In genomic region chr16:78705694-78706093, GRCh38 we compare ENCODE assay signal across 8 cellular contexts.
DNase-seq lines count a peak whose midpoint lies in the region; ATAC-seq, FAIRE-seq and TF ChIP-seq lines count a peak whose summit lies in the region.

No MANE protein-coding gene starts in this region.

- H3K27me3 Mint-ChIP-seq in WTC11 (ENCODE audit: low read depth): no peaks in the 10 kb centered on the region

- H3K36me3 ChIP-seq in HEK293 (ENCODE audit: control insufficient read depth in 2 of 2, insufficient read depth in 1 of 2, low read length in 2 of 2): no peaks in the 10 kb centered on the region
- H3K36me3 ChIP-seq in liver (ENCODE audit: control insufficient read depth in 4 of 4, insufficient read depth in 3 of 4, low read depth in 1 of 4, low read length in 3 of 4): no peaks in the 10 kb centered on the region

- H3K9ac ChIP-seq in liver (ENCODE audit: low read depth in 1 of 2, low read length in 2 of 2): no peak overlapping the region

- no peaks in the 10 kb centered on the region for H3K27me3 ChIP-seq in liver (ENCODE audit: control insufficient read depth in 4 of 4, insufficient read depth in 4 of 4, low read length in 3 of 4)

- peak; percentile 53 for TF ChIP-seq CTCF in D721Med (IDR thresholded peaks at IDR 0.05; ENCODE audit: insufficient read depth, missing control alignments)
- TF ChIP-seq CTCF in HEK293 (tag by site-specific recombination; IDR thresholded peaks at IDR 0.05): no peak
- 0 out of 2 replicates have a peak, but pooled peaks have one; percentile 23 for TF ChIP-seq CTCF in WTC11 (IDR thresholded peaks at IDR 0.05)
- TF ChIP-seq CTCF in liver (IDR thresholded peaks at IDR 0.05; ENCODE audit: low read depth, low read length, missing input control): peak; percentile 51

- 59% methylated on average over 2 of the region's 2 CpGs for WGBS in liver

- H3K9me3 Mint-ChIP-seq in WTC11: peaks cover 3% of the 10 kb centered on the region; the same call in 1 of the 2 replicates

- H3K4me3 Mint-ChIP-seq in WTC11: no peak overlapping the region

- POLR2A ChIA-PET in HEK293 (lab: Yijun Ruan, JAX): no interaction called here
- POLR2A ChIA-PET in WTC11 (lab: Charles Lee): no interaction called here

- CTCF ChIA-PET in HEK293 (lab: Yijun Ruan, JAX): interaction anchor here (0.6 to 1.1 kb wide), 7 partner anchors 11 to 904 kb away, joined by 3 to 7 read pairs (median 4); no protein-coding TSS in a partner anchor
- CTCF ChIA-PET in WTC11 (lab: Charles Lee): interaction anchor here (0.6 to 1.9 kb wide), 7 partner anchors 13 to 897 kb away, joined by 3 to 7 read pairs (median 5); partner anchors contain the start of gene MAF

- peak; percentile 82 to 86 for TF ChIP-seq RAD21 in liver (IDR thresholded peaks at IDR 0.05)

- DNase-seq in D721Med (ENCODE audit: insufficient read length, low spot score) (no peak), WTC11 (ENCODE audit: low spot score) (no peak), occipital lobe (lab: John Stamatoyannopoulos, UW) (no peak), RPMI8226 (no peak)

- H3K4me1 ChIP-seq in HEK293 (ENCODE audit: control insufficient read depth, insufficient read depth, low read length) (no peaks in the 10 kb centered on the region), liver (ENCODE audit: control insufficient read depth in 4 of 4, insufficient read depth in 4 of 4, low read length in 3 of 4) (peaks cover 0 to 2% (median 0%) of the 10 kb centered on the region in 4 donors)

- ATAC-seq in WTC11 (peak; percentile 52; the same call in 1 of the 2 replicates), GM19324 (IDR thresholded peaks at IDR 0.05; ENCODE audit: low FRiP score, unreplicated experiment) (no peak), HG03432 (IDR thresholded peaks at IDR 0.05; ENCODE audit: unreplicated experiment) (no peak)

- FAIRE-seq in D721Med (lab: Jason Lieb, UNC): no peak

- H3K4me3 ChIP-seq in HEK293 (ENCODE audit: low read depth, low read length): no peak overlapping the region
- H3K4me3 ChIP-seq in liver (ENCODE audit: low read depth in 1 of 3, low read length in 3 of 3): no peak overlapping the region

- H3K27ac ChIP-seq in HEK293 (ENCODE audit: extremely low read depth, low read depth, low read length) (no peak overlapping the region), liver (ENCODE audit: low read depth in 1 of 2, low read length in 2 of 2) (no peak overlapping the region)

- peaks cover 5% of the 10 kb centered on the region; the same call in 1 of the 2 replicates for H3K4me1 Mint-ChIP-seq in WTC11

- no peaks in the 10 kb centered on the region for H3K36me3 Mint-ChIP-seq in WTC11

- H3K27ac Mint-ChIP-seq in WTC11: no peak overlapping the region

- H3K9me3 ChIP-seq in HEK293 (ENCODE audit: control insufficient read depth, insufficient read depth, low read depth, low read length): no peaks in the 10 kb centered on the region
- H3K9me3 ChIP-seq in liver (ENCODE audit: control insufficient read depth in 4 of 4, low read length in 3 of 4): peaks cover 0 to 3% (median 1%) of the 10 kb centered on the region in 4 donors

TF ChIP-seq in HEK293, 187 proteins besides CTCF, POLR2A, EP300 and RAD21:
- no peak for TF ChIP-seq ZNF776 (tag by site-specific recombination; IDR thresholded peaks at IDR 0.05; ENCODE audit: borderline replicate concordance)
- no peak for TF ChIP-seq SP7 (tag by site-specific recombination; IDR thresholded peaks at IDR 0.05)
- no peak for TF ChIP-seq ZNF639 (tag by site-specific recombination; IDR thresholded peaks at IDR 0.05)
- peak; percentile 39 for TF ChIP-seq ZNF654 (tag by site-specific recombination; IDR thresholded peaks at IDR 0.05; ENCODE audit: low read depth)
- peak; percentile 76 for TF ChIP-seq SETDB1 (IDR thresholded peaks at IDR 0.05; ENCODE audit: insufficient read length, low read length)
- no peak for TF ChIP-seq ZNF837 (tag by site-specific recombination; IDR thresholded peaks at IDR 0.05)
- no peak for TF ChIP-seq ZNF184 (tag by site-specific recombination; IDR thresholded peaks at IDR 0.05)
- no peak for TF ChIP-seq ZNF112 (tag by site-specific recombination; IDR thresholded peaks at IDR 0.05)

TF ChIP-seq in WTC11, 78 proteins besides CTCF, POLR2A, EP300 and RAD21:
- no peak for TF ChIP-seq FOXP1 (CRISPR knock-in tag; IDR thresholded peaks at IDR 0.05; ENCODE audit: borderline replicate concordance)
- no peak for TF ChIP-seq ERG (CRISPR knock-in tag; IDR thresholded peaks at IDR 0.05)
- TF ChIP-seq KAT7 (CRISPR knock-in tag; IDR thresholded peaks at IDR 0.05; ENCODE audit: borderline replicate concordance): no peak
- no peak for TF ChIP-seq ZMAT4 (CRISPR knock-in tag; IDR thresholded peaks at IDR 0.05)
- no peak for TF ChIP-seq ELF4 (CRISPR knock-in tag; IDR thresholded peaks at IDR 0.05; ENCODE audit: low read depth)
- TF ChIP-seq TEAD4 (CRISPR knock-in tag; IDR thresholded peaks at IDR 0.05): no peak
- TF ChIP-seq ZNF138 (CRISPR knock-in tag; conservative IDR thresholded peaks at IDR 0.05): no peak

TF ChIP-seq in liver, 16 proteins besides CTCF, POLR2A, EP300 and RAD21:
- TF ChIP-seq ATF3 (IDR thresholded peaks at IDR 0.05) (no peak), RXRA (IDR thresholded peaks at IDR 0.05) (no peak)
